In genomic region chr7:26658698-26659084, GRCh38 we compare ENCODE assay signal across 17 cellular contexts.
DNase-seq lines count a peak whose midpoint lies in the region; ATAC-seq and TF ChIP-seq lines count a peak whose summit lies in the region.
"Had no signal": no experiment of that assay in that cellular context is flagged by ENCODE, and none has a peak within 500 bp of the region (broad histone marks: within the 10 kb centered on the region; RNA-seq: fewer than 3 reads in every experiment).

No MANE protein-coding gene starts in this region.

- H3K27me3 Mint-ChIP-seq in activated T-cell treated with anti-CD3 and anti-CD28 coated beads, Interleukin-2, amount 50 U/mL, for 72 hours (ENCODE audit: low read depth) = peaks cover 21% of the 10 kb centered on the region
- H3K27me3 Mint-ChIP-seq in MCF 10A (ENCODE audit: insufficient read depth, unreplicated experiment) = no peaks in the 10 kb centered on the region
- H3K27me3 Mint-ChIP-seq: IgD-negative memory B cell had no signal

- no peaks in the 10 kb centered on the region for H3K27me3 ChIP-seq in iPS-18a (ENCODE audit: control insufficient read depth, insufficient read depth, low read length)

- DNase-seq in COR-L47 (lab: John Stamatoyannopoulos, UW) (peak; percentile 74), NCI-H1105 treated with DMSO at 0.1 percent for 48 hours (lab: John Stamatoyannopoulos, UW) (peak; percentile 67), NCI-H748 treated with DMSO at 0.1 percent for 48 hours (lab: John Stamatoyannopoulos, UW) (peak; percentile 96), RPMI8226 (no peak), MCF 10A (ENCODE audit: unreplicated experiment) (no peak)
- DNase-seq in activated T-cell treated with anti-CD3 and anti-CD28 coated beads, Interleukin-2, amount 50 U/mL, for 72 hours = no peak
- DNase-seq: activated CD4-positive, alpha-beta T cell treated with anti-CD3 and anti-CD28 coated beads, Interleukin-2, amount 50 U/mL, for 4 hours; activated T-cell treated with anti-CD3 and anti-CD28 coated beads, Interleukin-2, amount 50 U/mL, for 24 hours; CD8-positive, alpha-beta T cell; central memory CD4-positive, alpha-beta T cell; foreskin fibroblast; naive thymus-derived CD8-positive, alpha-beta T cell; SHP77 treated with DMSO at 0.1 percent for 48 hours; stomach had no signal

- no peaks in the 10 kb centered on the region for H3K9me3 ChIP-seq in iPS-18a (ENCODE audit: control insufficient read depth, low read depth, low read length)
- H3K9me3 ChIP-seq: stomach had no signal

- no peaks in the 10 kb centered on the region for H3K36me3 Mint-ChIP-seq in activated T-cell treated with anti-CD3 and anti-CD28 coated beads, Interleukin-2, amount 50 U/mL, for 72 hours (ENCODE audit: insufficient read depth in 2 of 2)
- no peaks in the 10 kb centered on the region for H3K36me3 Mint-ChIP-seq in MCF 10A (ENCODE audit: insufficient read depth, unreplicated experiment)
- H3K36me3 Mint-ChIP-seq: CD8-positive, alpha-beta T cell; naive thymus-derived CD8-positive, alpha-beta T cell had no signal

- CTCF ChIA-PET in MCF 10A (lab: Yijun Ruan, JAX) = interaction anchor here (1.0 to 1.6 kb wide), 4 partner anchors 8 to 461 kb away, joined by 3 to 5 read pairs (median 4); no protein-coding TSS in a partner anchor

- H3K9me3 Mint-ChIP-seq in activated T-cell treated with anti-CD3 and anti-CD28 coated beads, Interleukin-2, amount 50 U/mL, for 72 hours = no peaks in the 10 kb centered on the region
- no peaks in the 10 kb centered on the region for H3K9me3 Mint-ChIP-seq in MCF 10A (ENCODE audit: unreplicated experiment)
- H3K9me3 Mint-ChIP-seq: activated T-cell treated with anti-CD3 and anti-CD28 coated beads, Interleukin-2, amount 50 U/mL, for 24 hours; CD8-positive, alpha-beta T cell; IgD-negative memory B cell; naive thymus-derived CD8-positive, alpha-beta T cell had no signal

- BruUV-seq in MCF 10A (replicated peaks; lab: Mats Ljungman, UMichigan) = no TSS peak

- H3K4me1 ChIP-seq in iPS-18a (ENCODE audit: control insufficient read depth, low read depth, low read length) = peaks cover 55% of the 10 kb centered on the region
- H3K4me1 ChIP-seq: stomach had no signal

- H3K27ac ChIP-seq in iPS-18a (ENCODE audit: low read length) = no peak overlapping the region
- H3K27ac ChIP-seq: stomach had no signal

- no peaks in the 10 kb centered on the region for H3K36me3 ChIP-seq in iPS-18a (ENCODE audit: control insufficient read depth, low read depth, low read length)
- H3K36me3 ChIP-seq: stomach had no signal

- TF ChIP-seq CTCF in MCF 10A (IDR thresholded peaks at IDR 0.05; ENCODE audit: unreplicated experiment) = no peak

- H3K9ac ChIP-seq in iPS-18a (ENCODE audit: low read length) = no peak overlapping the region

- ATAC-seq in GM18498 (IDR thresholded peaks at IDR 0.05; ENCODE audit: unreplicated experiment) = no peak
- ATAC-seq in activated T-cell treated with anti-CD3 and anti-CD28 coated beads, Interleukin-2, amount 50 U/mL, for 72 hours (replicated peaks in 1 of 2) = no peak
- ATAC-seq: CD8-positive, alpha-beta T cell; naive thymus-derived CD8-positive, alpha-beta T cell had no signal

- POLR2A ChIA-PET in MCF 10A (lab: Yijun Ruan, JAX) = no interaction called here

- no peak overlapping the region for H3K4me3 Mint-ChIP-seq in activated T-cell treated with anti-CD3 and anti-CD28 coated beads, Interleukin-2, amount 50 U/mL, for 72 hours
- H3K4me3 Mint-ChIP-seq in MCF 10A (ENCODE audit: unreplicated experiment) = no peak overlapping the region
- H3K4me3 Mint-ChIP-seq: activated T-cell treated with anti-CD3 and anti-CD28 coated beads, Interleukin-2, amount 50 U/mL, for 24 hours; CD8-positive, alpha-beta T cell; IgD-negative memory B cell; naive thymus-derived CD8-positive, alpha-beta T cell had no signal

- intact Hi-C loops in MCF 10A (cut with micrococcal nuclease) = no loop called here

- H3K27ac Mint-ChIP-seq in activated T-cell treated with anti-CD3 and anti-CD28 coated beads, Interleukin-2, amount 50 U/mL, for 72 hours = no peak overlapping the region
- no peak overlapping the region for H3K27ac Mint-ChIP-seq in MCF 10A (ENCODE audit: low read depth, unreplicated experiment)
- H3K27ac Mint-ChIP-seq: activated T-cell treated with anti-CD3 and anti-CD28 coated beads, Interleukin-2, amount 50 U/mL, for 24 hours; CD8-positive, alpha-beta T cell; IgD-negative memory B cell had no signal

- H3K4me3 ChIP-seq in iPS-18a (ENCODE audit: low read length) = peak overlapping the region; percentile 36
- H3K4me3 ChIP-seq: stomach had no signal

- no peaks in the 10 kb centered on the region for H3K4me1 Mint-ChIP-seq in activated T-cell treated with anti-CD3 and anti-CD28 coated beads, Interleukin-2, amount 50 U/mL, for 72 hours (ENCODE audit: low read depth)
- peaks cover 10% of the 10 kb centered on the region for H3K4me1 Mint-ChIP-seq in MCF 10A (ENCODE audit: insufficient read depth, unreplicated experiment)
- H3K4me1 Mint-ChIP-seq: IgD-negative memory B cell; naive thymus-derived CD8-positive, alpha-beta T cell had no signal

Comparison
In these comparisons a context has a peak if more than half of its experiments do, and no peak if none do; other contexts are left out.
1. DNase-seq: peak in COR-L47 (single experiment), NCI-H1105 treated with DMSO at 0.1 percent for 48 hours (single experiment) and NCI-H748 treated with DMSO at 0.1 percent for 48 hours (single experiment); none in RPMI8226 (single experiment), activated T-cell treated with anti-CD3 and anti-CD28 coated beads, Interleukin-2, amount 50 U/mL, for 72 hours (0 of 2) and MCF 10A (single experiment).